Comparison of ENCODE assay signal across 8 cellular contexts in the genomic region with DNA sequence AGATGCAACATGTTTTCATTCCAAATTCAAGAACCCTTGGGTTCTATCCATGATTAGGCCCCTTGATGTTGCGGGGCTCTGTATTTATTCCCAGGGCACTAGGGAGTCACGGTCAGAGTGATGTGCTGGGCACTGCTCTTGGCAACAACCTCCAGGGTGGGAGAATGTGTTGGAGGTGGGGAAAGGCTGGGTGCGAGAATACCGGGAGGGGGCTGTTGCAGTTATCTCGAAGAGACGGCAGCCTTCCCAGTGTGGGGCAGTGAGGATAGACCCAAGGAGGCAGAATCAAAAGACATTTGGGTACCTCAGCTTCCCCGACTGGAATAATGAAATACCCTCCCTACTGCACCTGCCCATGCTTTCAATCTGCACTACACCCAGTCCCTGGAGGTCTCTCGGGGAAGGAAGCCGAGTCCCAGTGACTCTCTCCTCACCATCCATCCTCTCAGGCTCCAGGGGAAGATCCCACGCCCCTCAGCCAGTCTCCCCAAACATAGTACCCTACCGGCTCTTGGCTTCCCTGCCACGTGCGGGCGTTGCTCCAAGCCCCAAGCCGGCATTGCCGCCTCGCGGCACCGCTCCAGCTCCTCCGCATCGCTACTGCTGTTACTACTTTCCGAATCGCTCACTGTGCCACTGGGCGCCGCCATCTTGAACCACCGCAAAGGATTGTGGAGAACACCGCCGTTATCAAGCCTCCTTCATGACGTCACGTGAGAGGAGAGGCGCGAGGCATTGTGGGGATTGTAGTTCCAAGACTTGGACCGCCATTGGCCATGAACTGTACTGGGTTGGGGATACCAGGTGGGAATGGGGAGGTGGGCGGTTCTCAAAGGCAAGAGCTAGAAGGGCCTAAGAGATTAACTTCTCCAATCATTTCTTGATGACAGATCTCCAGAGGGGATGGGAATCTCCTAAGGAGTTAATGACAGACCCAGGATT. TPM values are rescaled to one million over a fixed set of nuclear protein-coding genes. Genes with fewer than 3 reads are reported as not detected.
DNase-seq lines count a peak whose midpoint lies in the region; ATAC-seq, FAIRE-seq and TF ChIP-seq lines count a peak whose summit lies in the region.

A gene with protein sequence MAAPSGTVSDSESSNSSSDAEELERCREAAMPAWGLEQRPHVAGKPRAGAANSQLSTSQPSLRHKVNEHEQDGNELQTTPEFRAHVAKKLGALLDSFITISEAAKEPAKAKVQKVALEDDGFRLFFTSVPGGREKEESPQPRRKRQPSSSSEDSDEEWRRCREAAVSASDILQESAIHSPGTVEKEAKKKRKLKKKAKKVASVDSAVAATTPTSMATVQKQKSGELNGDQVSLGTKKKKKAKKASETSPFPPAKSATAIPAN (minus strand): TSS at position 663 of the 942 bp plus-strand sequence. CDS start 13 bp downstream, at position 650.

- H3K9ac ChIP-seq in HepG2 (ENCODE audit: insufficient read depth, low read depth, low read length): peak within 1 kb of the TSS; percentile 83

- peak; percentile 75 to 86 for TF ChIP-seq POLR2A in HepG2 (IDR thresholded peaks at IDR 0.05; ENCODE audit: insufficient read depth in 1 of 2, low read depth in 2 of 2, low read length in 2 of 2)

- peak within 1 kb of the TSS; percentile 93 to 97 (median 96) for H3K27ac Mint-ChIP-seq in CD14-positive monocyte
- H3K27ac Mint-ChIP-seq in activated CD4-positive, alpha-beta T cell treated with anti-CD3 and anti-CD28 coated beads, Interleukin-2, amount 10 ng/mL, durations not matched to agents 7 days and 5 days: peak within 1 kb of the TSS; percentile 96
- peak within 1 kb of the TSS; percentile 93 for H3K27ac Mint-ChIP-seq in dendritic cell treated with granulocyte-macrophage colony-stimulating factor and Interleukin-4, amounts not matched to agents 40 ng/mL and 50 ng/mL, for 4 days

- H3K4me1 Mint-ChIP-seq in CD14-positive monocyte: peaks cover 13% of the 10 kb centered on the region
- H3K4me1 Mint-ChIP-seq in activated CD4-positive, alpha-beta T cell treated with anti-CD3 and anti-CD28 coated beads, Interleukin-2, amount 10 ng/mL, durations not matched to agents 7 days and 5 days: peaks cover 25% of the 10 kb centered on the region
- H3K4me1 Mint-ChIP-seq in dendritic cell treated with granulocyte-macrophage colony-stimulating factor and Interleukin-4, amounts not matched to agents 40 ng/mL and 50 ng/mL, for 4 days (ENCODE audit: low read depth): peaks cover 29% of the 10 kb centered on the region

- under 1% methylated on average over 15 of the region's 34 CpGs for WGBS in HepG2 (ENCODE audit: low lambda C conversion rate)

- peak within 1 kb of the TSS; percentile 71 to 92 (median 81) for H3K4me3 ChIP-seq in HepG2 (replicated peaks in 1 of 3; ENCODE audit: insufficient read depth in 1 of 3, low read depth in 2 of 3, low read length in 3 of 3)

- H3K27me3 ChIP-seq in HepG2 (ENCODE audit: control insufficient read depth in 1 of 2, insufficient read depth in 2 of 2, low read length in 2 of 2): no peaks in the 10 kb centered on the region; a peak in 1 of 5 replicates

- ATAC-seq in GM19395 (IDR thresholded peaks at IDR 0.05; ENCODE audit: unreplicated experiment): peak; percentile 96
- ATAC-seq in HG03558 (IDR thresholded peaks at IDR 0.05; ENCODE audit: extremely low read depth, unreplicated experiment): peak; percentile 89
- ATAC-seq in HepG2: peak; percentile 93

- peaks cover 43% of the 10 kb centered on the region for H3K4me1 ChIP-seq in HepG2 (ENCODE audit: insufficient read depth, low read length)

- peaks cover 0 to 6% (median 3%) of the 10 kb centered on the region in 7 donors for H3K9me3 Mint-ChIP-seq in CD14-positive monocyte
- no peaks in the 10 kb centered on the region for H3K9me3 Mint-ChIP-seq in activated CD4-positive, alpha-beta T cell treated with anti-CD3 and anti-CD28 coated beads, Interleukin-2, amount 10 ng/mL, durations not matched to agents 7 days and 5 days
- H3K9me3 Mint-ChIP-seq in dendritic cell treated with granulocyte-macrophage colony-stimulating factor and Interleukin-4, amounts not matched to agents 40 ng/mL and 50 ng/mL, for 4 days: no peaks in the 10 kb centered on the region

- TF ChIP-seq CTCF in CD14-positive monocyte (IDR thresholded peaks at IDR 0.05): no peak
- TF ChIP-seq CTCF in HepG2 (CRISPR knock-in tag; IDR thresholded peaks at IDR 0.05): peak; percentile 14; the same call in 1 of the 2 replicates

- DNase-seq in CD14-positive monocyte (ENCODE audit: low spot score): peak; percentile 89
- DNase-seq in NCI-H748 (lab: John Stamatoyannopoulos, UW; ENCODE audit: unreplicated experiment): peak; percentile 94
- peak; percentile 96 for DNase-seq in activated CD4-positive, alpha-beta T cell treated with anti-CD3 and anti-CD28 coated beads, Interleukin-2, amount 10 ng/mL, durations not matched to agents 7 days and 5 days
- peak; percentile 91 for DNase-seq in HepG2 (ENCODE audit: low spot score)
- peak; percentile 85 to 88 for DNase-seq in stimulated activated CD4-positive, alpha-beta T cell treated with anti-CD3 and anti-CD28 coated beads, Interleukin-2, amount 100 ng/mL, for 48 hours

- peaks cover 24 to 30% of the 10 kb centered on the region in 2 donors for H3K36me3 Mint-ChIP-seq in CD14-positive monocyte
- peaks cover 31% of the 10 kb centered on the region for H3K36me3 Mint-ChIP-seq in activated CD4-positive, alpha-beta T cell treated with anti-CD3 and anti-CD28 coated beads, Interleukin-2, amount 10 ng/mL, durations not matched to agents 7 days and 5 days (ENCODE audit: low read depth)
- peaks cover 25% of the 10 kb centered on the region for H3K36me3 Mint-ChIP-seq in dendritic cell treated with granulocyte-macrophage colony-stimulating factor and Interleukin-4, amounts not matched to agents 40 ng/mL and 50 ng/mL, for 4 days (ENCODE audit: low read depth)

- no peak; the same call in 1 of the 2 replicates for TF ChIP-seq RAD21 in HepG2 (CRISPR knock-in tag; IDR thresholded peaks at IDR 0.05)

- intact Hi-C loops in CD14-positive monocyte (cut with micrococcal nuclease) (loop anchor here in 1 of 2 donors (5.0 kb wide), 1 partner anchor 46 kb away; no protein-coding TSS in a partner anchor), HepG2 (cut with micrococcal nuclease; ENCODE audit: unreplicated experiment) (no loop called here)
- intact Hi-C loops in dendritic cell treated with granulocyte-macrophage colony-stimulating factor and Interleukin-4, amounts not matched to agents 40 ng/mL and 50 ng/mL, for 4 days (cut with micrococcal nuclease): loop anchor here (2.0 kb wide), 1 partner anchor 23 kb away; the partner anchor contains the start of gene OASL

- peak within 1 kb of the TSS; percentile 73 for H3K4me2 ChIP-seq in HepG2 (ENCODE audit: low read depth, low read length)

- no peaks in the 10 kb centered on the region for H3K9me3 ChIP-seq in HepG2 (ENCODE audit: low read length)

- peaks cover 1 to 15% of the 10 kb centered on the region in 2 experiments; a peak in 4 of 5 replicates for H3K36me3 ChIP-seq in HepG2 (replicated peaks in 1 of 2; ENCODE audit: control insufficient read depth in 1 of 2, insufficient read depth in 2 of 2, low read length in 2 of 2)

- peaks cover 15% of the 10 kb centered on the region for H3K79me2 ChIP-seq in HepG2 (ENCODE audit: insufficient read depth, low read length)

- CTCF ChIA-PET in activated CD4-positive, alpha-beta T cell treated with anti-CD3 and anti-CD28 coated beads, Interleukin-2, amount 10 ng/mL, durations not matched to agents 7 days and 5 days (lab: Charles Lee): interaction anchor here (0.6 to 1.7 kb wide), 3 partner anchors 11 to 656 kb away, joined by 3 to 5 read pairs (median 3); no protein-coding TSS in a partner anchor
- CTCF ChIA-PET in HepG2 (lab: Yijun Ruan, JAX; ENCODE audit: low intra/inter-chr PET ratio, low total read pairs): interaction anchor here (0.9 kb wide), 1 partner anchor 44 kb away, joined by 4 read pairs; no protein-coding TSS in a partner anchor

- H3K4me3 Mint-ChIP-seq in CD14-positive monocyte: peak within 1 kb of the TSS; percentile 97 to 99
- peak within 1 kb of the TSS; percentile 99 for H3K4me3 Mint-ChIP-seq in activated CD4-positive, alpha-beta T cell treated with anti-CD3 and anti-CD28 coated beads, Interleukin-2, amount 10 ng/mL, durations not matched to agents 7 days and 5 days
- peak within 1 kb of the TSS; percentile 99 for H3K4me3 Mint-ChIP-seq in dendritic cell treated with granulocyte-macrophage colony-stimulating factor and Interleukin-4, amounts not matched to agents 40 ng/mL and 50 ng/mL, for 4 days

- in situ Hi-C loops in HepG2 (cut with HindIII; ENCODE audit: extremely low pct_ligation_motif_present, low pct_unique_long_range_greater_than_20kb): loop anchor here (5.0 kb wide), 1 partner anchor 76 kb away; no protein-coding TSS in a partner anchor

- TSS peak; percentile 87 for BruUV-seq in HepG2 (replicated peaks; lab: Mats Ljungman, UMichigan)

- no peaks in the 10 kb centered on the region; the same call in 1 of the 2 replicates for H4K20me1 ChIP-seq in HepG2 (ENCODE audit: insufficient read depth, low read length)

- TF ChIP-seq EP300 in HepG2 (IDR thresholded peaks at IDR 0.05; ENCODE audit: low read depth in 2 of 2, low read length in 2 of 2): no peak
- no peak for TF ChIP-seq EP300 in HepG2 (CRISPR knock-in tag; IDR thresholded peaks at IDR 0.05; ENCODE audit: borderline replicate concordance)

- POLR2A ChIA-PET in activated CD4-positive, alpha-beta T cell treated with anti-CD3 and anti-CD28 coated beads, Interleukin-2, amount 10 ng/mL, durations not matched to agents 7 days and 5 days (lab: Charles Lee): interaction anchor here (0.6 to 0.7 kb wide), 2 partner anchors 389 to 568 kb away, joined by 3 to 4 read pairs; no protein-coding TSS in a partner anchor
- POLR2A ChIA-PET in HepG2 (lab: Yijun Ruan, JAX): interaction anchor here (0.6 to 1.6 kb wide), 3 partner anchors 10 to 38 kb away, joined by 3 to 14 read pairs (median 4); partner anchors contain the start of gene HNF1A

- peaks cover 0 to 2% (median 0%) of the 10 kb centered on the region in 3 donors for H3K27me3 Mint-ChIP-seq in CD14-positive monocyte (ENCODE audit: low read depth in 3 of 3)
- no peaks in the 10 kb centered on the region for H3K27me3 Mint-ChIP-seq in activated CD4-positive, alpha-beta T cell treated with anti-CD3 and anti-CD28 coated beads, Interleukin-2, amount 10 ng/mL, durations not matched to agents 7 days and 5 days
- H3K27me3 Mint-ChIP-seq in dendritic cell treated with granulocyte-macrophage colony-stimulating factor and Interleukin-4, amounts not matched to agents 40 ng/mL and 50 ng/mL, for 4 days: no peaks in the 10 kb centered on the region

- H2AFZ ChIP-seq in HepG2 (ENCODE audit: low read length): no peak within 1 kb of the TSS

- peak within 1 kb of the TSS; percentile 63 for H3K27ac ChIP-seq in HepG2 (ENCODE audit: extremely low read length, insufficient read depth, low read length)

- FAIRE-seq in HepG2 (lab: Jason Lieb, UNC): peak; percentile 96

RNA-seq across cellular contexts. Expression of the gene that starts here (rescaled TPM):
- polyA plus RNA-seq in CD14-positive monocyte (10 to 100 TPM in 1 of 2 donors, 1 to 10 TPM in 1; 9.6 to 10.9 TPM), HepG2 (2011; rRNA removed) (7.5 and 7.9 TPM in 2 replicates)
- 10 to 100 TPM; 17.6 to 20.2 TPM for total RNA-seq in activated CD4-positive, alpha-beta T cell treated with anti-CD3 and anti-CD28 coated beads, Interleukin-2, amount 10 ng/mL, durations not matched to agents 7 days and 5 days
- total RNA-seq in HepG2 (2016; rRNA removed; fragmentation: Illumina TruSeq; extraction: Trizol): 11.1 and 12.9 TPM in 2 replicates
- 2.9 and 3.0 TPM in 2 replicates for total RNA-seq in HepG2 (2016; cell fraction: cytosol; rRNA removed; fragmentation: Illumina TruSeq; extraction: Trizol; ENCODE audit: low read depth)
- 11.4 and 12.4 TPM in 2 replicates for total RNA-seq in HepG2 (2016; cell fraction: insoluble cytoplasmic fraction; rRNA removed; fragmentation: Illumina TruSeq; extraction: Trizol)
- total RNA-seq in HepG2 (2016; cell fraction: membrane; rRNA removed; fragmentation: Illumina TruSeq; extraction: Trizol): 6.7 and 7.4 TPM in 2 replicates
- 6.3 and 8.5 TPM in 2 replicates for total RNA-seq in HepG2 (2016; cell fraction: nucleus; rRNA removed; fragmentation: Illumina TruSeq; extraction: Trizol)
- 7.3 TPM in 2 replicates for polyA plus RNA-seq in HepG2 (2011; cell fraction: cytosol; rRNA removed)
- 5.4 and 5.7 TPM in 2 replicates for polyA plus RNA-seq in HepG2 (2011; cell fraction: nucleus; rRNA removed)
- 4.9 and 5.2 TPM in 2 replicates for polyA plus RNA-seq in HepG2 (2012)
- polyA plus RNA-seq in HepG2 (2016; cell fraction: cytosol; fragmentation: Illumina TruSeq; extraction: Trizol; ENCODE audit: low read depth): 2.1 and 2.4 TPM in 2 replicates
- 15.7 and 18.4 TPM in 2 replicates for polyA plus RNA-seq in HepG2 (2016; cell fraction: insoluble cytoplasmic fraction; fragmentation: Illumina TruSeq; extraction: Trizol; ENCODE audit: low read depth)
- 4.8 and 5.4 TPM in 2 replicates for polyA plus RNA-seq in HepG2 (2016; cell fraction: membrane; fragmentation: Illumina TruSeq; extraction: Trizol; ENCODE audit: low read depth)
- polyA plus RNA-seq in HepG2 (2016; cell fraction: nucleus; fragmentation: Illumina TruSeq; extraction: Trizol; ENCODE audit: insufficient read depth, low read depth): 11.1 and 11.5 TPM in 2 replicates
- polyA minus RNA-seq in HepG2 (2011; rRNA and poly(A)+ RNA removed; ENCODE audit: low replicate concordance): 5.8 and 9.3 TPM in 2 replicates
- polyA minus RNA-seq in HepG2 (2011; cell fraction: cytosol; rRNA and poly(A)+ RNA removed): 3.1 and 3.3 TPM in 2 replicates
- 8.5 and 12.4 TPM in 2 replicates for polyA minus RNA-seq in HepG2 (2011; cell fraction: nucleus; rRNA and poly(A)+ RNA removed)

Comparison
In these comparisons a context has a peak if more than half of its experiments do, and no peak if none do; other contexts are left out.
1. Peak in every context shown above with its lines: DNase-seq, ATAC-seq, H3K4me3 ChIP-seq and H3K27ac ChIP-seq.